In genomic region chr14:105071942-105072341, GRCh38 we compare ENCODE assay signal across 2 cellular contexts.
TF ChIP-seq lines count a peak whose summit lies in the region.

No MANE protein-coding gene starts in this region.

TF ChIP-seq in HepG2, 621 proteins besides CTCF, POLR2A, EP300 and RAD21:
- TF ChIP-seq CENPT (CRISPR knock-in tag; IDR thresholded peaks at IDR 0.05; ENCODE audit: low read depth): no peak
- no peak for TF ChIP-seq PHF21A (CRISPR knock-in tag; IDR thresholded peaks at IDR 0.05)
- peak; percentile 45 for TF ChIP-seq MNT (IDR thresholded peaks at IDR 0.05)
- TF ChIP-seq PAF1 (CRISPR knock-in tag; IDR thresholded peaks at IDR 0.05): no peak

TF ChIP-seq in IMR-90, 13 proteins besides CTCF, POLR2A, EP300 and RAD21:
- TF ChIP-seq MAFK (IDR thresholded peaks at IDR 0.05; ENCODE audit: low read depth, low read length): no peak
- TF ChIP-seq MAZ (IDR thresholded peaks at IDR 0.05; ENCODE audit: borderline replicate concordance, low read depth, low read length): no peak
- TF ChIP-seq NFE2L2 (IDR thresholded peaks at IDR 0.05; ENCODE audit: low read depth, low read length): no peak
- no peak for TF ChIP-seq ELK1 (IDR thresholded peaks at IDR 0.05; ENCODE audit: borderline replicate concordance, low read depth, low read length)
- no peak for TF ChIP-seq RFX5 (IDR thresholded peaks at IDR 0.05; ENCODE audit: low read depth, low read length)
- no peak for TF ChIP-seq BHLHE40 (IDR thresholded peaks at IDR 0.05; ENCODE audit: low read depth, low read length)
- TF ChIP-seq SMC3 (IDR thresholded peaks at IDR 0.05; ENCODE audit: low read depth, low read length): no peak
- no peak for TF ChIP-seq RCOR1 (IDR thresholded peaks at IDR 0.05; ENCODE audit: insufficient replicate concordance, low read length)
- no peak for TF ChIP-seq USF2 (IDR thresholded peaks at IDR 0.05; ENCODE audit: low read depth, low read length)
- no peak for TF ChIP-seq FOS (IDR thresholded peaks at IDR 0.05; ENCODE audit: low read depth, low read length)
- no peak for TF ChIP-seq MXI1 (IDR thresholded peaks at IDR 0.05; ENCODE audit: borderline replicate concordance, low read depth, low read length)
- no peak for TF ChIP-seq CHD1 (IDR thresholded peaks at IDR 0.05; ENCODE audit: low read depth, low read length)
- TF ChIP-seq CEBPB (IDR thresholded peaks at IDR 0.05; ENCODE audit: low read depth, low read length): no peak
